Comparison of ENCODE assay signal across 21 cellular contexts in genomic region chr10:17209931-17210330, GRCh38. TPM values are rescaled to one million over a fixed set of nuclear protein-coding genes. Genes with fewer than 3 reads are reported as not detected.
DNase-seq lines count a peak whose midpoint lies in the region; ATAC-seq, FAIRE-seq and TF ChIP-seq lines count a peak whose summit lies in the region.
"Had no signal": no experiment of that assay in that cellular context is flagged by ENCODE, and none has a peak within 500 bp of the region (broad histone marks: within the 10 kb centered on the region; RNA-seq: fewer than 3 reads in every experiment).

No MANE protein-coding gene starts in this region.

- intact Hi-C loops in kidney (cut with DNase I) = no loop called here
- intact Hi-C loops in CD8-positive, alpha-beta T cell (cut with DNase I, micrococcal nuclease) = loop anchor here (2.0 to 10.0 kb wide), 2 partner anchors 15 to 1445 kb away; partner anchors contain the start of genes ARL5B (in 1 of the 2) and NSUN6 (in 1 of the 2)

- peaks cover 10% of the 10 kb centered on the region for H3K36me3 Mint-ChIP-seq in CD8-positive, alpha-beta T cell

- DNase-seq in adipocyte (ENCODE audit: low read depth) = no peak
- DNase-seq in kidney = no peak
- no peak for DNase-seq in CD8-positive, alpha-beta T cell
- DNase-seq in kidney tubule cell (ENCODE audit: low spot score) = no peak
- DNase-seq: activated CD4-positive, alpha-beta T cell treated with anti-CD3 and anti-CD28 coated beads for 48 hours; BE2C; caudate nucleus; esophagus squamous epithelium; NCI-H187 treated with DMSO at 0.1 percent for 48 hours; occipital lobe; right lobe of liver; RPMI8226; stimulated activated naive CD4-positive, alpha-beta T cell; SW 1271 had no signal

- H3K27me3 ChIP-seq in HUES64 (ENCODE audit: insufficient read depth, low read length) = no peaks in the 10 kb centered on the region
- no peaks in the 10 kb centered on the region for H3K27me3 ChIP-seq in adipocyte (replicated peaks; ENCODE audit: control insufficient read depth, insufficient read depth, low read length)
- H3K27me3 ChIP-seq in CD8-positive, alpha-beta T cell (ENCODE audit: insufficient read depth, low read length) = no peaks in the 10 kb centered on the region
- H3K27me3 ChIP-seq: BE2C, esophagus squamous epithelium, right lobe of liver, tibial nerve had no signal

- H3K36me3 ChIP-seq in HUES64 (ENCODE audit: insufficient read depth, low read length) (no peaks in the 10 kb centered on the region), adipocyte (ENCODE audit: control insufficient read depth, insufficient read depth, low read length, severe bottlenecking) (no peaks in the 10 kb centered on the region), kidney (ENCODE audit: control insufficient read depth in 1 of 2, insufficient read depth in 2 of 2, low read length in 2 of 2) (no peaks in the 10 kb centered on the region)
- H3K36me3 ChIP-seq in CD8-positive, alpha-beta T cell (ENCODE audit: insufficient read depth, low read length) = no peaks in the 10 kb centered on the region
- H3K36me3 ChIP-seq: BE2C, esophagus squamous epithelium, right lobe of liver, tibial nerve had no signal

- no peak overlapping the region for H3K27ac ChIP-seq in HUES64 (ENCODE audit: low read depth, low read length)
- H3K27ac ChIP-seq in kidney (ENCODE audit: low read depth in 2 of 2, low read length in 2 of 2) = no peak overlapping the region
- H3K27ac ChIP-seq in CD8-positive, alpha-beta T cell (ENCODE audit: low read depth, low read length) = no peak overlapping the region
- H3K27ac ChIP-seq: esophagus squamous epithelium, right lobe of liver had no signal

- CTCF ChIA-PET in CD8-positive, alpha-beta T cell (lab: Charles Lee) = no interaction called here

- 49% methylated on average over 2 of the region's 2 CpGs for WGBS in HUES64

- TF ChIP-seq CTCF in kidney (IDR thresholded peaks at IDR 0.05; ENCODE audit: borderline replicate concordance, extremely low read depth, insufficient read depth) = no peak
- no peak for TF ChIP-seq CTCF in CD8-positive, alpha-beta T cell (IDR thresholded peaks at IDR 0.05)

- peak; percentile 60 for FAIRE-seq in kidney (lab: Jason Lieb, UNC)
- FAIRE-seq: GM18507, H1 had no signal

- no peak for ATAC-seq in CD8-positive, alpha-beta T cell
- ATAC-seq in GM18517 (IDR thresholded peaks at IDR 0.05; ENCODE audit: unreplicated experiment) = no peak
- ATAC-seq in HG03565 (IDR thresholded peaks at IDR 0.05; ENCODE audit: unreplicated experiment) = no peak
- ATAC-seq: right lobe of liver had no signal

- H3K4me1 ChIP-seq in HUES64 (ENCODE audit: insufficient read depth, low read length) (peaks cover 30% of the 10 kb centered on the region), adipocyte (ENCODE audit: control insufficient read depth, insufficient read depth, low read length) (peaks cover 43% of the 10 kb centered on the region), kidney (ENCODE audit: control insufficient read depth in 1 of 2, insufficient read depth in 1 of 2, low read depth in 1 of 2, low read length in 2 of 2) (peaks cover 0 to 4% of the 10 kb centered on the region in 2 donors)
- peaks cover 17% of the 10 kb centered on the region for H3K4me1 ChIP-seq in CD8-positive, alpha-beta T cell (ENCODE audit: insufficient read depth, low read length)
- H3K4me1 ChIP-seq: BE2C, right lobe of liver had no signal

- H3K4me3 Mint-ChIP-seq in CD8-positive, alpha-beta T cell = no peak overlapping the region

- POLR2A ChIA-PET in CD8-positive, alpha-beta T cell (lab: Charles Lee) = interaction anchor here (1.8 kb wide), 1 partner anchor 21 kb away, joined by 5 read pairs; no protein-coding TSS in a partner anchor

- no peaks in the 10 kb centered on the region for H3K9me3 Mint-ChIP-seq in CD8-positive, alpha-beta T cell
- H3K9me3 Mint-ChIP-seq: activated T-helper 2 cell treated with anti-CD3 and anti-CD28 coated beads, Interferon-gamma antibody, Interleukin-2, Interleukin-4, amounts not matched to agents 10 μg/mL and 5 μg/mL and 100 μg/mL, durations not matched to agents 14 hours and 24 hours and 36 hours had no signal

- H3K9me3 ChIP-seq in HUES64 (ENCODE audit: insufficient read depth, low read depth, low read length) (no peaks in the 10 kb centered on the region), adipocyte (ENCODE audit: control insufficient read depth, low read length) (no peaks in the 10 kb centered on the region), kidney (ENCODE audit: control insufficient read depth in 1 of 2, low read length in 2 of 2) (no peaks in the 10 kb centered on the region)
- H3K9me3 ChIP-seq in CD8-positive, alpha-beta T cell (ENCODE audit: low read length) = no peaks in the 10 kb centered on the region
- H3K9me3 ChIP-seq: BE2C, esophagus squamous epithelium, right lobe of liver, tibial nerve had no signal

- H3K4me3 ChIP-seq in HUES64 (ENCODE audit: low read length) = no peak overlapping the region
- peak overlapping the region; percentile 64 for H3K4me3 ChIP-seq in adipocyte (ENCODE audit: low read length)
- H3K4me3 ChIP-seq in kidney (ENCODE audit: low read length in 2 of 2) = no peak overlapping the region
- no peak overlapping the region for H3K4me3 ChIP-seq in CD8-positive, alpha-beta T cell (ENCODE audit: low read depth, low read length)
- H3K4me3 ChIP-seq: esophagus squamous epithelium, right lobe of liver, tibial nerve had no signal

- peaks cover 20% of the 10 kb centered on the region for H3K4me1 Mint-ChIP-seq in CD8-positive, alpha-beta T cell (ENCODE audit: low read depth)

- H3K27me3 Mint-ChIP-seq in CD8-positive, alpha-beta T cell (ENCODE audit: low read depth) = no peaks in the 10 kb centered on the region

- H3K9ac ChIP-seq in HUES64 (ENCODE audit: low read depth, low read length) = peak overlapping the region; percentile 18; the same call in 1 of the 2 replicates
- peak overlapping the region; percentile 80 for H3K9ac ChIP-seq in adipocyte (ENCODE audit: low read length)
- H3K9ac ChIP-seq in kidney (ENCODE audit: low read length in 2 of 2) = no peak overlapping the region

- no peak overlapping the region for H3K27ac Mint-ChIP-seq in CD8-positive, alpha-beta T cell
- H3K27ac Mint-ChIP-seq: activated T-helper 2 cell treated with anti-CD3 and anti-CD28 coated beads, Interferon-gamma antibody, Interleukin-2, Interleukin-4, amounts not matched to agents 10 μg/mL and 5 μg/mL and 100 μg/mL, durations not matched to agents 14 hours and 24 hours and 36 hours had no signal

RNA-seq across cellular contexts. Expression of gene TRDMT1, which starts 8.5 kb away (rescaled TPM):
- polyA plus RNA-seq in HUES64 (2013, experiment 1 of 2) = 15.5 TPM
- polyA plus RNA-seq in HUES64 (2013, experiment 2 of 2) = 12.7 TPM
- 11.0 TPM for total RNA-seq in kidney
- 2.0 TPM for polyA plus RNA-seq in kidney (ENCODE audit: insufficient read depth, low read depth, low replicate concordance)
- 10 to 100 TPM; 10.4 to 11.7 TPM for total RNA-seq in CD8-positive, alpha-beta T cell

RNA-seq across cellular contexts. Expression of gene VIM, which starts 18.1 kb away (rescaled TPM):
- polyA plus RNA-seq in HUES64 (2013, experiment 1 of 2) = 711 TPM
- 820 TPM for polyA plus RNA-seq in HUES64 (2013, experiment 2 of 2)
- total RNA-seq in kidney = 1,044 TPM
- 403 TPM for polyA plus RNA-seq in kidney (ENCODE audit: insufficient read depth, low read depth, low replicate concordance)
- total RNA-seq in CD8-positive, alpha-beta T cell = 100 to 1,000 TPM; 776 to 783 TPM

Comparison
In these comparisons a context has a peak if more than half of its experiments do, and no peak if none do; other contexts are left out.
1. H3K9ac ChIP-seq: peak in HUES64 (single experiment) and adipocyte (single experiment); none in kidney (0 of 2).